1 cellular context compared by ENCODE assay signal in the genomic region with DNA sequence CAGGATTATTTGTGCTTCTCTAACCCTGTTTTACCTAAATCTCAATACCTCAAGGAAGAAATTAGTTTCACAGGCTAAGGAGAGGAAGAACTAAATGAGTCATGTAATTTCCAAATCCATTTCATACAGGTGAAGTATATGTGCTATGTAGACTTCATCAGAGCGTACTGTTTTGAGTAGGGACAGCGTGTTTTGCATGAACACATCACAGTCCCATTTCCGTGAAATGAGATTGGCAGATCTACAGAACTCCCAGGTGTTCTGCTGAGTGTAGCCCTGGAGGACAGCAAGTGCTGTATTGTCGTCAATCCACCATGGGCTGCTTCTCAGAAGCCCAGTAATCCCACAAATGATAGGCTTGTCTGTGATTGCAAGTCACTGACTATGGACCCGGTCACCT.
TF ChIP-seq lines count a peak whose summit lies in the region.

No MANE protein-coding gene starts in this region.

TF ChIP-seq in GM12878, 131 proteins besides CTCF, POLR2A, EP300 and RAD21 (continued from another document):
- TF ChIP-seq, protein P1, sequence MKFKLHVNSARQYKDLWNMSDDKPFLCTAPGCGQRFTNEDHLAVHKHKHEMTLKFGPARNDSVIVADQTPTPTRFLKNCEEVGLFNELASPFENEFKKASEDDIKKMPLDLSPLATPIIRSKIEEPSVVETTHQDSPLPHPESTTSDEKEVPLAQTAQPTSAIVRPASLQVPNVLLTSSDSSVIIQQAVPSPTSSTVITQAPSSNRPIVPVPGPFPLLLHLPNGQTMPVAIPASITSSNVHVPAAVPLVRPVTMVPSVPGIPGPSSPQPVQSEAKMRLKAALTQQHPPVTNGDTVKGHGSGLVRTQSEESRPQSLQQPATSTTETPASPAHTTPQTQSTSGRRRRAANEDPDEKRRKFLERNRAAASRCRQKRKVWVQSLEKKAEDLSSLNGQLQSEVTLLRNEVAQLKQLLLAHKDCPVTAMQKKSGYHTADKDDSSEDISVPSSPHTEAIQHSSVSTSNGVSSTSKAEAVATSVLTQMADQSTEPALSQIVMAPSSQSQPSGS (IDR thresholded peaks at IDR 0.05; ENCODE audit: low read length), result 0 out of 2 replicates have a peak, but pooled peaks have one; percentile 9
- TF ChIP-seq, protein P2, sequence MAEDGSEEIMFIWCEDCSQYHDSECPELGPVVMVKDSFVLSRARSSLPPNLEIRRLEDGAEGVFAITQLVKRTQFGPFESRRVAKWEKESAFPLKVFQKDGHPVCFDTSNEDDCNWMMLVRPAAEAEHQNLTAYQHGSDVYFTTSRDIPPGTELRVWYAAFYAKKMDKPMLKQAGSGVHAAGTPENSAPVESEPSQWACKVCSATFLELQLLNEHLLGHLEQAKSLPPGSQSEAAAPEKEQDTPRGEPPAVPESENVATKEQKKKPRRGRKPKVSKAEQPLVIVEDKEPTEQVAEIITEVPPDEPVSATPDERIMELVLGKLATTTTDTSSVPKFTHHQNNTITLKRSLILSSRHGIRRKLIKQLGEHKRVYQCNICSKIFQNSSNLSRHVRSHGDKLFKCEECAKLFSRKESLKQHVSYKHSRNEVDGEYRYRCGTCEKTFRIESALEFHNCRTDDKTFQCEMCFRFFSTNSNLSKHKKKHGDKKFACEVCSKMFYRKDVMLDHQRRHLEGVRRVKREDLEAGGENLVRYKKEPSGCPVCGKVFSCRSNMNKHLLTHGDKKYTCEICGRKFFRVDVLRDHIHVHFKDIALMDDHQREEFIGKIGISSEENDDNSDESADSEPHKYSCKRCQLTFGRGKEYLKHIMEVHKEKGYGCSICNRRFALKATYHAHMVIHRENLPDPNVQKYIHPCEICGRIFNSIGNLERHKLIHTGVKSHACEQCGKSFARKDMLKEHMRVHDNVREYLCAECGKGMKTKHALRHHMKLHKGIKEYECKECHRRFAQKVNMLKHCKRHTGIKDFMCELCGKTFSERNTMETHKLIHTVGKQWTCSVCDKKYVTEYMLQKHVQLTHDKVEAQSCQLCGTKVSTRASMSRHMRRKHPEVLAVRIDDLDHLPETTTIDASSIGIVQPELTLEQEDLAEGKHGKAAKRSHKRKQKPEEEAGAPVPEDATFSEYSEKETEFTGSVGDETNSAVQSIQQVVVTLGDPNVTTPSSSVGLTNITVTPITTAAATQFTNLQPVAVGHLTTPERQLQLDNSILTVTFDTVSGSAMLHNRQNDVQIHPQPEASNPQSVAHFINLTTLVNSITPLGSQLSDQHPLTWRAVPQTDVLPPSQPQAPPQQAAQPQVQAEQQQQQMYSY (CRISPR knock-in tag; IDR thresholded peaks at IDR 0.05), result no peak
- TF ChIP-seq JUNB (IDR thresholded peaks at IDR 0.05) (peak; percentile 66), MEF2A (IDR thresholded peaks at IDR 0.05; ENCODE audit: insufficient read depth, low read depth, low read length) (no peak), IKZF2 (IDR thresholded peaks at IDR 0.05) (0 out of 4 replicates have a peak, but pooled peaks of 1 of the 2 experiments have one; percentile 0), RUNX3 (IDR thresholded peaks at IDR 0.05; ENCODE audit: low read length) (peak; percentile 5)
